8 cellular contexts compared by ENCODE assay signal in genomic region chr2:46187112-46187618, GRCh38.
DNase-seq lines count a peak whose midpoint lies in the region; ATAC-seq and TF ChIP-seq lines count a peak whose summit lies in the region.

No MANE protein-coding gene starts in this region.

- peak overlapping the region; percentile 24 to 91 (median 84) for H3K27ac Mint-ChIP-seq in CD8-positive, alpha-beta memory T cell
- no peak overlapping the region for H3K27ac Mint-ChIP-seq in memory B cell
- H3K27ac Mint-ChIP-seq in type B pancreatic cell: no peak overlapping the region

- peaks cover 3 to 11% (median 6%) of the 10 kb centered on the region in 3 donors for H3K36me3 Mint-ChIP-seq in CD8-positive, alpha-beta memory T cell
- H3K36me3 Mint-ChIP-seq in memory B cell (peaks cover 24% of the 10 kb centered on the region), type B pancreatic cell (peaks cover 6% of the 10 kb centered on the region)

- POLR2A ChIA-PET in CD8-positive, alpha-beta memory T cell (lab: Charles Lee): no interaction called here

- peaks cover 4% of the 10 kb centered on the region for H3K4me1 ChIP-seq in CD8-positive, alpha-beta memory T cell (ENCODE audit: insufficient read depth, low read length)
- peaks cover 34% of the 10 kb centered on the region for H3K4me1 ChIP-seq in adipocyte (ENCODE audit: control insufficient read depth, insufficient read depth, low read length)

- H3K4me3 Mint-ChIP-seq in CD8-positive, alpha-beta memory T cell: peak overlapping the region; percentile 64 to 86 (median 69)
- H3K4me3 Mint-ChIP-seq in memory B cell (no peak overlapping the region), type B pancreatic cell (no peak overlapping the region)

- peak; percentile 26 for ATAC-seq in memory B cell (ENCODE audit: low read depth)

- peak in 1 of 5 donors; percentile 21 for DNase-seq in CD8-positive, alpha-beta memory T cell
- DNase-seq in GM20000 (ENCODE audit: low spot score): peak; percentile 81
- peak; percentile 63 for DNase-seq in KBM-7
- no peak for DNase-seq in adipocyte (ENCODE audit: low read depth)
- no peak for DNase-seq in memory B cell (ENCODE audit: low spot score in 2 of 2)
- DNase-seq in type B pancreatic cell (ENCODE audit: extremely low spot score, unreplicated experiment): peak; percentile 7
- no peak for DNase-seq in GF-D8 (lab: John Stamatoyannopoulos, UW)
- no peak for DNase-seq in Kasumi-1 (lab: John Stamatoyannopoulos, UW)

- H3K27ac ChIP-seq in CD8-positive, alpha-beta memory T cell (ENCODE audit: low read depth, low read length): no peak overlapping the region

- H3K4me3 ChIP-seq in CD8-positive, alpha-beta memory T cell (ENCODE audit: low read length): peak overlapping the region; percentile 38
- H3K4me3 ChIP-seq in adipocyte (ENCODE audit: low read length): peak overlapping the region; percentile 73

- H3K27me3 ChIP-seq in CD8-positive, alpha-beta memory T cell (ENCODE audit: insufficient read depth, low read length, poor library complexity, severe bottlenecking): no peaks in the 10 kb centered on the region
- H3K27me3 ChIP-seq in adipocyte (replicated peaks; ENCODE audit: control insufficient read depth, insufficient read depth, low read length): no peaks in the 10 kb centered on the region

- CTCF ChIA-PET in CD8-positive, alpha-beta memory T cell (lab: Charles Lee): interaction anchor here (1.2 kb wide), 1 partner anchor 11 kb away, joined by 3 read pairs; no protein-coding TSS in a partner anchor

- H3K27me3 Mint-ChIP-seq in CD8-positive, alpha-beta memory T cell: no peaks in the 10 kb centered on the region
- H3K27me3 Mint-ChIP-seq in memory B cell: no peaks in the 10 kb centered on the region
- H3K27me3 Mint-ChIP-seq in type B pancreatic cell: peaks cover 3% of the 10 kb centered on the region

- H3K9me3 ChIP-seq in CD8-positive, alpha-beta memory T cell (ENCODE audit: low read length): no peaks in the 10 kb centered on the region
- H3K9me3 ChIP-seq in adipocyte (ENCODE audit: control insufficient read depth, low read length): no peaks in the 10 kb centered on the region

- peak overlapping the region; percentile 81 for H3K9ac ChIP-seq in adipocyte (ENCODE audit: low read length)

- peaks cover 0 to 2% (median 0%) of the 10 kb centered on the region in 5 donors for H3K9me3 Mint-ChIP-seq in CD8-positive, alpha-beta memory T cell
- H3K9me3 Mint-ChIP-seq in memory B cell (no peaks in the 10 kb centered on the region), type B pancreatic cell (peaks cover 4% of the 10 kb centered on the region)

- no peaks in the 10 kb centered on the region for H3K36me3 ChIP-seq in CD8-positive, alpha-beta memory T cell (ENCODE audit: insufficient read depth, low read length)
- no peaks in the 10 kb centered on the region for H3K36me3 ChIP-seq in adipocyte (ENCODE audit: control insufficient read depth, insufficient read depth, low read length, severe bottlenecking)

- peaks cover 10 to 19% (median 16%) of the 10 kb centered on the region in 3 donors for H3K4me1 Mint-ChIP-seq in CD8-positive, alpha-beta memory T cell
- no peaks in the 10 kb centered on the region for H3K4me1 Mint-ChIP-seq in memory B cell
- peaks cover 7% of the 10 kb centered on the region for H3K4me1 Mint-ChIP-seq in type B pancreatic cell (ENCODE audit: unreplicated experiment)

- TF ChIP-seq CTCF in GM20000 (IDR thresholded peaks at IDR 0.05; ENCODE audit: extremely low read depth, missing control alignments) (no peak), type B pancreatic cell (conservative IDR thresholded peaks at IDR 0.05) (no peak)

- in situ Hi-C loops in KBM-7 (cut with MboI; ENCODE audit: low pct_unique_long_range_greater_than_20kb, low sequenced_read_pairs): no loop called here

Comparison
In these comparisons a context has a peak if more than half of its experiments do, and no peak if none do; other contexts are left out.
1. DNase-seq: peak in GM20000 (single experiment), KBM-7 (single experiment) and type B pancreatic cell (single experiment); none in adipocyte (single experiment), memory B cell (0 of 2), GF-D8 (single experiment) and Kasumi-1 (0 of 2).
2. H3K27ac Mint-ChIP-seq: peak in CD8-positive, alpha-beta memory T cell (8 of 8); none in memory B cell (single experiment) and type B pancreatic cell (single experiment).
3. H3K4me3 Mint-ChIP-seq: peak in CD8-positive, alpha-beta memory T cell (7 of 7); none in memory B cell (single experiment) and type B pancreatic cell (single experiment).